19 cellular contexts compared by ENCODE assay signal in genomic region chr5:95446560-95447221, GRCh38. TPM values are rescaled to one million over a fixed set of nuclear protein-coding genes. Genes with fewer than 3 reads are reported as not detected.
A peak's percentile ranks its signal among the peaks of the same experiment; 100 is the strongest.
DNase-seq lines count a peak whose midpoint lies in the region; ATAC-seq, FAIRE-seq and TF ChIP-seq lines count a peak whose summit lies in the region.
"Had no signal": no experiment of that assay in that cellular context is flagged by ENCODE, and none has a peak within 500 bp of the region (broad histone marks: within the 10 kb centered on the region; RNA-seq: fewer than 3 reads in every experiment).

No MANE protein-coding gene starts in this region.

- SMC1A ChIA-PET in GM12878 (lab: Charles Lee; ENCODE audit: uncharacterized antibody, unreplicated experiment) = no interaction called here

- CTCF ChIA-PET in GM12878 (lab: Yijun Ruan, JAX) = no interaction called here

- no peak overlapping the region for H3K4me2 ChIP-seq in GM12878 (ENCODE audit: control insufficient read depth, insufficient read depth)
- H3K4me2 ChIP-seq: SK-N-SH had no signal

- BruUV-seq in GM12878 (replicated peaks; lab: Mats Ljungman, UMichigan) = no TSS peak

- H3K27ac Mint-ChIP-seq in activated T-helper 17 cell treated with anti-CD3 and anti-CD28 coated beads, Interleukin-2, amount 50 U/mL, for 72 hours = no peak overlapping the region
- H3K27ac Mint-ChIP-seq: activated naive CD8-positive, alpha-beta T cell treated with anti-CD3 and anti-CD28 coated beads for 36 hours; CD8-positive, alpha-beta T cell had no signal

- RAD21 ChIA-PET in GM12878 (lab: Charles Lee; ENCODE audit: unreplicated experiment) = no interaction called here

- FAIRE-seq in GM12878 (lab: Jason Lieb, UNC) = no peak
- FAIRE-seq: islet of Langerhans had no signal

- DNase-seq in AG10803 (ENCODE audit: low read depth) = peak; percentile 1
- peak; percentile 67 for DNase-seq in M059J (ENCODE audit: low read depth)
- DNase-seq in GM12878 (ENCODE audit: low read depth, low spot score) = no peak
- DNase-seq in kidney epithelial cell (ENCODE audit: low read depth) = peak; percentile 90
- no peak for DNase-seq in body of pancreas
- DNase-seq in NCI-H2227 treated with DMSO at 0.1 percent for 48 hours (lab: John Stamatoyannopoulos, UW) = no peak
- DNase-seq: activated CD4-positive, alpha-beta T cell treated with anti-CD3 and anti-CD28 coated beads, Interleukin-2, amount 50 U/mL, for 48 hours; activated naive CD8-positive, alpha-beta T cell treated with anti-CD3 and anti-CD28 coated beads for 36 hours; activated T-cell treated with anti-CD3 and anti-CD28 coated beads, Interleukin-2, amount 50 U/mL, for 4 hours; CD8-positive, alpha-beta T cell; cerebellar nuclear complex; KBM-7; NCI-H345; occipital lobe; SK-N-SH had no signal

- no peaks in the 10 kb centered on the region for H3K36me3 Mint-ChIP-seq in activated T-helper 17 cell treated with anti-CD3 and anti-CD28 coated beads, Interleukin-2, amount 50 U/mL, for 72 hours (ENCODE audit: low read depth)
- H3K36me3 Mint-ChIP-seq: CD8-positive, alpha-beta T cell had no signal

- H3K27me3 ChIP-seq in GM12878 (replicated peaks in 1 of 2; ENCODE audit: control insufficient read depth in 2 of 2, insufficient read depth in 2 of 2, low read length in 1 of 2) (no peaks in the 10 kb centered on the region; a peak in 1 of 4 replicates), kidney epithelial cell (ENCODE audit: control insufficient read depth, insufficient read depth, low read length) (no peaks in the 10 kb centered on the region), body of pancreas (no peaks in the 10 kb centered on the region)
- H3K27me3 ChIP-seq: tibial nerve had no signal

- ATAC-seq in GM12878 (peak; percentile 34), body of pancreas (no peak), HG03432 (IDR thresholded peaks at IDR 0.05; ENCODE audit: unreplicated experiment) (no peak)
- no peak for ATAC-seq in activated T-helper 17 cell treated with anti-CD3 and anti-CD28 coated beads, Interleukin-2, amount 50 U/mL, for 72 hours (replicated peaks)
- ATAC-seq: activated T-cell treated with anti-CD3 and anti-CD28 coated beads, Interleukin-2, amount 50 U/mL, for 4 hours; CD8-positive, alpha-beta T cell had no signal

- H3K27ac ChIP-seq in GM12878 (ENCODE audit: control insufficient read depth, insufficient read depth) (no peak overlapping the region), body of pancreas (no peak overlapping the region)
- H3K27ac ChIP-seq: tibial nerve had no signal

- H3K4me3 ChIP-seq in AG10803 (ENCODE audit: low read length) (no peak overlapping the region), GM12878 (no peak overlapping the region), kidney epithelial cell (ENCODE audit: low read depth, low read length) (no peak overlapping the region), body of pancreas (no peak overlapping the region)
- H3K4me3 ChIP-seq: tibial nerve had no signal

- H3K4me1 ChIP-seq in GM12878 (ENCODE audit: control insufficient read depth, insufficient read depth, low read length) (no peaks in the 10 kb centered on the region), body of pancreas (no peaks in the 10 kb centered on the region)
- H3K4me1 ChIP-seq: tibial nerve had no signal

- no peak overlapping the region for H2AFZ ChIP-seq in GM12878 (ENCODE audit: control insufficient read depth, low read depth, low read length)

- no peak for TF ChIP-seq POLR2A in GM12878 (IDR thresholded peaks at IDR 0.05; ENCODE audit: low read depth, low read length)
- TF ChIP-seq POLR2A in body of pancreas (IDR thresholded peaks at IDR 0.05) = no peak

- no peak overlapping the region for H3K4me3 Mint-ChIP-seq in activated T-helper 17 cell treated with anti-CD3 and anti-CD28 coated beads, Interleukin-2, amount 50 U/mL, for 72 hours
- H3K4me3 Mint-ChIP-seq: activated naive CD8-positive, alpha-beta T cell treated with anti-CD3 and anti-CD28 coated beads for 36 hours; activated T-cell treated with anti-CD3 and anti-CD28 coated beads, Interleukin-2, amount 50 U/mL, for 4 hours; CD8-positive, alpha-beta T cell had no signal

- 0% methylated on average over 1 of the region's 1 CpG for WGBS in GM12878 (ENCODE audit: insufficient coverage, insufficient replicate concordance, low lambda C conversion rate, missing lambda C conversion rate)
- 70 to 81% methylated on average over 1 of the region's 1 CpG for WGBS in body of pancreas, 2 donors

- H3K79me2 ChIP-seq in GM12878 (ENCODE audit: control insufficient read depth, insufficient read depth, low read length) = no peaks in the 10 kb centered on the region

- H4K20me1 ChIP-seq in GM12878 (ENCODE audit: control insufficient read depth, insufficient read depth) = no peaks in the 10 kb centered on the region

- H3K9me3 ChIP-seq in GM12878 (replicated peaks; ENCODE audit: control insufficient read depth, insufficient read depth, low read length) (no peaks in the 10 kb centered on the region), body of pancreas (no peaks in the 10 kb centered on the region)
- H3K9me3 ChIP-seq: SK-N-SH, tibial nerve had no signal

- H3K36me3 ChIP-seq in GM12878 (ENCODE audit: control insufficient read depth in 2 of 2, insufficient read depth in 2 of 2, low read length in 1 of 2) (no peaks in the 10 kb centered on the region), kidney epithelial cell (ENCODE audit: control insufficient read depth, insufficient read depth, low read length) (no peaks in the 10 kb centered on the region), body of pancreas (replicated peaks in 1 of 2; ENCODE audit: insufficient read depth in 1 of 2, low read depth in 2 of 2) (no peaks in the 10 kb centered on the region)
- H3K36me3 ChIP-seq: tibial nerve had no signal

- POLR2A ChIA-PET in GM12878 (lab: Charles Lee) = interaction anchor here (0.8 kb wide), 1 partner anchor 22 kb away, joined by 3 read pairs; no protein-coding TSS in a partner anchor

- H3K4me1 Mint-ChIP-seq in activated T-helper 17 cell treated with anti-CD3 and anti-CD28 coated beads, Interleukin-2, amount 50 U/mL, for 72 hours = no peaks in the 10 kb centered on the region
- H3K4me1 Mint-ChIP-seq: activated naive CD8-positive, alpha-beta T cell treated with anti-CD3 and anti-CD28 coated beads for 36 hours had no signal

- H3K27me3 Mint-ChIP-seq in activated T-helper 17 cell treated with anti-CD3 and anti-CD28 coated beads, Interleukin-2, amount 50 U/mL, for 72 hours = peaks cover 13% of the 10 kb centered on the region

- in situ Hi-C loops in GM12878 (cut with MboI) = no loop called here

- no peak for TF ChIP-seq RAD21 in GM12878 (IDR thresholded peaks at IDR 0.05; ENCODE audit: insufficient read depth, low read depth, low read length)

- no peaks in the 10 kb centered on the region for H3K9me3 Mint-ChIP-seq in activated T-helper 17 cell treated with anti-CD3 and anti-CD28 coated beads, Interleukin-2, amount 50 U/mL, for 72 hours
- H3K9me3 Mint-ChIP-seq: activated naive CD8-positive, alpha-beta T cell treated with anti-CD3 and anti-CD28 coated beads for 36 hours; activated T-cell treated with anti-CD3 and anti-CD28 coated beads, Interleukin-2, amount 50 U/mL, for 4 hours; CD8-positive, alpha-beta T cell had no signal

- no peak for TF ChIP-seq EP300 in GM12878 (IDR thresholded peaks at IDR 0.05; ENCODE audit: borderline replicate concordance in 1 of 2, control insufficient read depth in 1 of 2, low read depth in 2 of 2, low read length in 2 of 2)

- no peak for TF ChIP-seq CTCF in AG10803 (conservative IDR thresholded peaks at IDR 0.05; ENCODE audit: low read length)
- no peak for TF ChIP-seq CTCF in GM12878 (IDR thresholded peaks at IDR 0.05 in 2 of 3, conservative IDR thresholded peaks at IDR 0.05 in 1 of 3; ENCODE audit: control insufficient read depth in 2 of 3, extremely low read depth in 1 of 3, insufficient read depth in 1 of 3, low read depth in 3 of 3, low read length in 3 of 3)
- no peak for TF ChIP-seq CTCF in kidney epithelial cell (IDR thresholded peaks at IDR 0.05; ENCODE audit: insufficient read depth, low read length, poor library complexity, severe bottlenecking)
- TF ChIP-seq CTCF in body of pancreas (IDR thresholded peaks at IDR 0.05) = no peak

- no peak overlapping the region for H3K9ac ChIP-seq in GM12878 (ENCODE audit: control insufficient read depth, insufficient read depth, low read length)
- H3K9ac ChIP-seq: SK-N-SH had no signal

- intact Hi-C loops in GM12878 (cut with micrococcal nuclease; ENCODE audit: unreplicated experiment) = no loop called here
- intact Hi-C loops in body of pancreas (cut with DNase I) = no loop called here

TF ChIP-seq in GM12878, 131 proteins besides CTCF, POLR2A, EP300 and RAD21:
- peak; percentile 64 for TF ChIP-seq MEF2B (IDR thresholded peaks at IDR 0.05; ENCODE audit: partially characterized antibody, poor library complexity, severe bottlenecking)
- no peak for TF ChIP-seq POU2F2 (IDR thresholded peaks at IDR 0.05; ENCODE audit: borderline replicate concordance, low read depth, low read length)
TF ChIP-seq in GM12878: peak in this region for 1.

RNA-seq across cellular contexts. Expression of gene FAM81B, which starts 55.5 kb away (rescaled TPM):
- 0.54 TPM in 1 of 2 replicates, not detected in the other for total RNA-seq in M059J (2014; rRNA removed; shearing (Covaris generic))
- total RNA-seq in GM12878 (2013; cell fraction: nucleolus; rRNA removed) = not detected in 2 replicates
- not detected in 2 replicates for total RNA-seq in GM12878 (2014; rRNA removed)
- not detected in 2 replicates for total RNA-seq in GM12878 (2014; rRNA removed; fragmentation: Illumina TruSeq; extraction: Trizol)
- not detected in 2 replicates for total RNA-seq in GM12878 (2021)
- not detected for polyA plus RNA-seq in GM12878 (2011; ENCODE audit: low read depth)
- polyA plus RNA-seq in GM12878 (2011; rRNA removed) = not detected in 2 replicates
- polyA plus RNA-seq in GM12878 (2011; cell fraction: cytosol; rRNA removed) = not detected in 2 replicates
- polyA plus RNA-seq in GM12878 (2011; cell fraction: nucleus; rRNA removed) = not detected in 2 replicates
- not detected in 2 replicates for polyA plus RNA-seq in GM12878 (2012)
- not detected in 2 replicates for polyA plus RNA-seq in GM12878 (2014; fragmentation: Illumina TruSeq; extraction: Trizol)
- not detected for polyA plus RNA-seq in GM12878 (2014; fragmentation: Nextera tagmentation; extraction: Ambion mirVana)
- polyA plus RNA-seq in GM12878 (2014; rRNA removed) = not detected in 2 replicates
- not detected for polyA plus RNA-seq in GM12878 (2016; fragmentation: Nextera tagmentation; extraction: Ambion mirVana)
- not detected in 2 replicates for polyA minus RNA-seq in GM12878 (2011; rRNA and poly(A)+ RNA removed)
- polyA minus RNA-seq in GM12878 (2011; cell fraction: cytosol; rRNA and poly(A)+ RNA removed) = not detected in 2 replicates
- not detected in 2 replicates for polyA minus RNA-seq in GM12878 (2011; cell fraction: nucleus; rRNA and poly(A)+ RNA removed)
- 0.75 TPM in 1 of 2 replicates, not detected in the other for total RNA-seq in kidney epithelial cell
- 1 to 10 TPM in 1 of 2 donors, not detected in 1; 1.3 TPM for total RNA-seq in body of pancreas
- not detected for total RNA-seq in activated T-helper 17 cell treated with anti-CD3 and anti-CD28 coated beads, Interleukin-2, amount 50 U/mL, for 72 hours
- total RNA-seq: activated naive CD8-positive, alpha-beta T cell treated with anti-CD3 and anti-CD28 coated beads for 36 hours; activated T-cell treated with anti-CD3 and anti-CD28 coated beads, Interleukin-2, amount 50 U/mL, for 4 hours; CD8-positive, alpha-beta T cell; tibial nerve had no signal

Comparison
In these comparisons a context has a peak if more than half of its experiments do, and no peak if none do; other contexts are left out.
1. DNase-seq: peak in AG10803 (single experiment), M059J (single experiment) and kidney epithelial cell (single experiment); none in GM12878 (single experiment), body of pancreas (0 of 4) and NCI-H2227 treated with DMSO at 0.1 percent for 48 hours (single experiment).